In genomic region chr14:75200451-75200850, GRCh38 we compare ENCODE assay signal across 13 cellular contexts. TPM values are rescaled to one million over a fixed set of nuclear protein-coding genes. Genes with fewer than 3 reads are reported as not detected.
DNase-seq lines count a peak whose midpoint lies in the region; ATAC-seq, FAIRE-seq and TF ChIP-seq lines count a peak whose summit lies in the region.
"Had no signal": no experiment of that assay in that cellular context is flagged by ENCODE, and none has a peak within 500 bp of the region (broad histone marks: within the 10 kb centered on the region; RNA-seq: fewer than 3 reads in every experiment).

No MANE protein-coding gene starts in this region.

- H3K27ac Mint-ChIP-seq in activated CD8-positive, alpha-beta memory T cell treated with anti-CD3 and anti-CD28 coated beads, Interleukin-2, amount 10 ng/mL, durations not matched to agents 7 days and 5 days, result no peak overlapping the region

- CTCF ChIA-PET in PC-9 (lab: Charles Lee), result interaction anchor here (0.6 to 0.7 kb wide), 2 partner anchors 77 to 288 kb away, joined by 3 to 5 read pairs; no protein-coding TSS in a partner anchor
- CTCF ChIA-PET in activated CD8-positive, alpha-beta memory T cell treated with anti-CD3 and anti-CD28 coated beads, Interleukin-2, amount 10 ng/mL, durations not matched to agents 7 days and 5 days (lab: Charles Lee), result no interaction called here

- TF ChIP-seq POLR2A in thyroid gland (IDR thresholded peaks at IDR 0.05) (peak in 1 of 2 donors; percentile 15), GM12891 (IDR thresholded peaks at IDR 0.05; ENCODE audit: low read depth, low read length) (no peak)

- H3K4me3 Mint-ChIP-seq in activated CD8-positive, alpha-beta memory T cell treated with anti-CD3 and anti-CD28 coated beads, Interleukin-2, amount 10 ng/mL, durations not matched to agents 7 days and 5 days, result no peak overlapping the region

- H3K4me1 Mint-ChIP-seq in activated CD8-positive, alpha-beta memory T cell treated with anti-CD3 and anti-CD28 coated beads, Interleukin-2, amount 10 ng/mL, durations not matched to agents 7 days and 5 days, result peaks cover 14% of the 10 kb centered on the region

- POLR2A ChIA-PET in PC-9 (lab: Charles Lee; ENCODE audit: unreplicated experiment), result interaction anchor here (0.5 to 1.1 kb wide), 7 partner anchors 30 to 777 kb away, joined by 3 to 18 read pairs (median 10); partner anchors contain the start of gene FOS

- no peaks in the 10 kb centered on the region for H3K9me3 Mint-ChIP-seq in activated CD8-positive, alpha-beta memory T cell treated with anti-CD3 and anti-CD28 coated beads, Interleukin-2, amount 10 ng/mL, durations not matched to agents 7 days and 5 days (ENCODE audit: low read depth)

- H3K9ac ChIP-seq in keratinocyte (ENCODE audit: control insufficient read depth, extremely low read depth, insufficient read depth, low read length), result no peak overlapping the region

- H3K4me2 ChIP-seq in PC-9 (peak overlapping the region; percentile 74), keratinocyte (ENCODE audit: control insufficient read depth, extremely low read depth, insufficient read depth, low read depth, low read length) (peak overlapping the region; percentile 17)

- H3K9me3 ChIP-seq in PC-9 (ENCODE audit: insufficient read depth, low read depth), result no peaks in the 10 kb centered on the region
- H3K9me3 ChIP-seq in keratinocyte (ENCODE audit: control insufficient read depth, low read depth, low read length), result no peaks in the 10 kb centered on the region
- no peaks in the 10 kb centered on the region for H3K9me3 ChIP-seq in thyroid gland
- H3K9me3 ChIP-seq: SJCRH30, thoracic aorta had no signal

- H3K9me1 ChIP-seq in keratinocyte (ENCODE audit: control insufficient read depth, extremely low read depth, insufficient read depth, low read length), result no peaks in the 10 kb centered on the region

- no peaks in the 10 kb centered on the region for H4K20me1 ChIP-seq in PC-9 (ENCODE audit: insufficient read depth)
- no peaks in the 10 kb centered on the region for H4K20me1 ChIP-seq in keratinocyte (ENCODE audit: control insufficient read depth, extremely low read depth, insufficient read depth, low read length)

- peaks cover 5% of the 10 kb centered on the region for H3K27me3 Mint-ChIP-seq in activated CD8-positive, alpha-beta memory T cell treated with anti-CD3 and anti-CD28 coated beads, Interleukin-2, amount 10 ng/mL, durations not matched to agents 7 days and 5 days

- H3K36me3 ChIP-seq in PC-9 (ENCODE audit: low read depth) (no peaks in the 10 kb centered on the region), keratinocyte (ENCODE audit: control insufficient read depth in 2 of 2, extremely low read depth in 1 of 2, insufficient read depth in 2 of 2, low read length in 2 of 2) (no peaks in the 10 kb centered on the region), thyroid gland (no peaks in the 10 kb centered on the region)
- H3K36me3 ChIP-seq: SJCRH30, thoracic aorta had no signal

- BruUV-seq in PC-9 (replicated peaks; lab: Mats Ljungman, UMichigan), result no TSS peak

- peak; percentile 93 for FAIRE-seq in keratinocyte (lab: Jason Lieb, UNC)
- FAIRE-seq in GM12891 (lab: Jason Lieb, UNC), result no peak

- DNase-seq in LNCaP clone FGC (ENCODE audit: low read depth) (peak; percentile 99), PC-9 (peak; percentile 98 to 100), keratinocyte (ENCODE audit: low read depth, low spot score) (peak; percentile 74), thyroid gland (peak; percentile 74 to 81), H4 (ENCODE audit: low spot score) (no peak), GM12891 (ENCODE audit: insufficient read length, low spot score) (no peak)
- DNase-seq in activated CD8-positive, alpha-beta memory T cell treated with anti-CD3 and anti-CD28 coated beads, Interleukin-2, amount 10 ng/mL, durations not matched to agents 7 days and 5 days, result no peak
- DNase-seq: foreskin melanocyte, left ventricle myocardium superior, NCI-H1694, SJCRH30 had no signal

- 0 out of 2 replicates have a peak overlapping the region, but pooled peaks have one; percentile 18 for H2AFZ ChIP-seq in PC-9
- no peak overlapping the region for H2AFZ ChIP-seq in keratinocyte (ENCODE audit: control insufficient read depth, low read length)

- peaks cover 5% of the 10 kb centered on the region; the same call in 1 of the 2 replicates for H3K9me2 ChIP-seq in PC-9 (ENCODE audit: insufficient read depth)

- H3K27ac ChIP-seq in PC-9 (peak overlapping the region; percentile 90), keratinocyte (ENCODE audit: control insufficient read depth, insufficient read depth, low read length) (peak overlapping the region; percentile 25), thyroid gland (peak overlapping the region; percentile 39 to 75 (median 75))
- H3K27ac ChIP-seq: SJCRH30, thoracic aorta had no signal

- H3K4me3 ChIP-seq in LNCaP clone FGC (ENCODE audit: low read depth, low read length) (no peak overlapping the region; the same call in 1 of the 2 replicates), PC-9 (peak overlapping the region; percentile 26; the same call in 1 of the 2 replicates), keratinocyte (ENCODE audit: control insufficient read depth in 2 of 3, extremely low read depth in 1 of 3, insufficient read depth in 2 of 3, low read depth in 1 of 3, low read length in 3 of 3) (no peak overlapping the region), thyroid gland (replicated peaks in 1 of 3) (no peak overlapping the region)
- H3K4me3 ChIP-seq: SJCRH30, thoracic aorta had no signal

- H3K36me3 Mint-ChIP-seq in activated CD8-positive, alpha-beta memory T cell treated with anti-CD3 and anti-CD28 coated beads, Interleukin-2, amount 10 ng/mL, durations not matched to agents 7 days and 5 days, result no peaks in the 10 kb centered on the region

- peaks cover 57% of the 10 kb centered on the region for H3F3A ChIP-seq in PC-9 (ENCODE audit: insufficient read depth, low read depth)

- dilution Hi-C loops in keratinocyte (cut with MboI; ENCODE audit: extremely low pct_ligation_motif_present, low sequenced_read_pairs), result no loop called here

- no peak for ATAC-seq in activated CD8-positive, alpha-beta memory T cell treated with anti-CD3 and anti-CD28 coated beads, Interleukin-2, amount 10 ng/mL, durations not matched to agents 7 days and 5 days
- ATAC-seq: activated CD4-positive, CD25-positive, alpha-beta regulatory T cell treated with anti-CD3 and anti-CD28 coated beads, Interleukin-2, amount 50 U/mL, for 24 hours; left ventricle myocardium superior had no signal

- peaks cover 73% of the 10 kb centered on the region for H3K4me1 ChIP-seq in PC-9 (replicated peaks; ENCODE audit: insufficient read depth)
- H3K4me1 ChIP-seq in keratinocyte (ENCODE audit: control insufficient read depth, extremely low read depth, insufficient read depth, low read length), result peaks cover 33% of the 10 kb centered on the region
- H3K4me1 ChIP-seq in thyroid gland, result peaks cover 32 to 51% of the 10 kb centered on the region in 2 donors
- H3K4me1 ChIP-seq: SJCRH30 had no signal

- H3K27me3 ChIP-seq in PC-9 (ENCODE audit: insufficient read depth, low read depth), result no peaks in the 10 kb centered on the region
- no peaks in the 10 kb centered on the region for H3K27me3 ChIP-seq in keratinocyte (ENCODE audit: control insufficient read depth, extremely low read depth, insufficient read depth, low read length)
- H3K27me3 ChIP-seq in thyroid gland, result no peaks in the 10 kb centered on the region

- TF ChIP-seq CTCF in LNCaP clone FGC (IDR thresholded peaks at IDR 0.05; ENCODE audit: control insufficient read depth, extremely low read depth, insufficient read depth), result no peak
- TF ChIP-seq CTCF in PC-9 (conservative IDR thresholded peaks at IDR 0.05), result no peak
- TF ChIP-seq CTCF in keratinocyte (optimal IDR thresholded peaks at IDR 0.05 in 1 of 3, IDR thresholded peaks at IDR 0.05 in 1 of 3, conservative IDR thresholded peaks at IDR 0.05 in 1 of 3; ENCODE audit: extremely low read depth in 1 of 3, insufficient read depth in 2 of 3, low read length in 3 of 3), result no peak
- peak in 1 of 6 experiments; percentile 12 for TF ChIP-seq CTCF in thyroid gland (IDR thresholded peaks at IDR 0.05)

- intact Hi-C loops in PC-9 (cut with micrococcal nuclease; ENCODE audit: unreplicated experiment) (loop anchor here (1.0 to 2.0 kb wide), 9 partner anchors 22 to 95 kb away; partner anchors contain the start of gene TMED10), thyroid gland (cut with DNase I) (no loop called here)

- H3K79me2 ChIP-seq in PC-9 (ENCODE audit: low read depth) (no peaks in the 10 kb centered on the region), keratinocyte (ENCODE audit: control insufficient read depth, insufficient read depth, low read length) (no peaks in the 10 kb centered on the region)

- WGBS in thyroid gland, 2 donors, result 45 to 54% methylated on average over 4 of the region's 4 CpGs

TF ChIP-seq in GM12891, 5 proteins besides CTCF, POLR2A, EP300 and RAD21:
- TF ChIP-seq POLR2AphosphoS5 (IDR thresholded peaks at IDR 0.05; ENCODE audit: low read depth, low read length), result no peak
- no peak for TF ChIP-seq SPI1 (IDR thresholded peaks at IDR 0.05; ENCODE audit: low read depth, low read length)
- TF ChIP-seq POU2F2 (IDR thresholded peaks at IDR 0.05; ENCODE audit: low read depth, low read length), result no peak

RNA-seq across cellular contexts. Expression of gene TMED10, which starts 24.0 kb away (rescaled TPM):
- 709 and 770 TPM in 2 replicates for total RNA-seq in PC-9 (2021)
- 306 to 428 TPM (median 380 TPM) in 3 replicates for polyA plus RNA-seq in keratinocyte
- 83.4 TPM for polyA plus RNA-seq in keratinocyte (2011; ENCODE audit: low read depth)
- 201 and 388 TPM in 2 replicates for polyA plus RNA-seq in keratinocyte (2011; cell fraction: cytosol; rRNA removed)
- polyA plus RNA-seq in keratinocyte (2011; cell fraction: nucleus; rRNA removed), result 420 and 431 TPM in 2 replicates
- 157 and 253 TPM in 2 replicates for polyA plus RNA-seq in keratinocyte (2012; ENCODE audit: low replicate concordance)
- 565 to 838 TPM (median 646 TPM) in 3 replicates for polyA minus RNA-seq in keratinocyte
- polyA minus RNA-seq in keratinocyte (2011; cell fraction: cytosol; rRNA and poly(A)+ RNA removed), result 534 TPM
- polyA minus RNA-seq in keratinocyte (2011; cell fraction: nucleus; rRNA and poly(A)+ RNA removed), result 437 and 484 TPM in 2 replicates
- 100 to 1,000 TPM; 289 to 559 (median 388) TPM for total RNA-seq in thyroid gland
- total RNA-seq in H4 (2014; rRNA removed; shearing (Covaris generic)), result 364 and 433 TPM in 2 replicates
- 90.2 TPM for polyA plus RNA-seq in GM12891 (2012; ENCODE audit: low read depth, missing spikeins)
- total RNA-seq in activated CD8-positive, alpha-beta memory T cell treated with anti-CD3 and anti-CD28 coated beads, Interleukin-2, amount 10 ng/mL, durations not matched to agents 7 days and 5 days, result 100 to 1,000 TPM; 129 to 166 TPM

Comparison
In these comparisons a context has a peak if more than half of its experiments do, and no peak if none do; other contexts are left out.
1. DNase-seq: peak in LNCaP clone FGC (single experiment), PC-9 (2 of 2), keratinocyte (single experiment) and thyroid gland (2 of 2); none in H4 (single experiment), GM12891 (single experiment) and activated CD8-positive, alpha-beta memory T cell treated with anti-CD3 and anti-CD28 coated beads, Interleukin-2, amount 10 ng/mL, durations not matched to agents 7 days and 5 days (single experiment).
2. H3K27ac ChIP-seq: peak in every context shown above with its lines; median percentile 90 in PC-9; 75 in thyroid gland; 25 in keratinocyte.